13 cellular contexts compared by ENCODE assay signal in the genomic region with DNA sequence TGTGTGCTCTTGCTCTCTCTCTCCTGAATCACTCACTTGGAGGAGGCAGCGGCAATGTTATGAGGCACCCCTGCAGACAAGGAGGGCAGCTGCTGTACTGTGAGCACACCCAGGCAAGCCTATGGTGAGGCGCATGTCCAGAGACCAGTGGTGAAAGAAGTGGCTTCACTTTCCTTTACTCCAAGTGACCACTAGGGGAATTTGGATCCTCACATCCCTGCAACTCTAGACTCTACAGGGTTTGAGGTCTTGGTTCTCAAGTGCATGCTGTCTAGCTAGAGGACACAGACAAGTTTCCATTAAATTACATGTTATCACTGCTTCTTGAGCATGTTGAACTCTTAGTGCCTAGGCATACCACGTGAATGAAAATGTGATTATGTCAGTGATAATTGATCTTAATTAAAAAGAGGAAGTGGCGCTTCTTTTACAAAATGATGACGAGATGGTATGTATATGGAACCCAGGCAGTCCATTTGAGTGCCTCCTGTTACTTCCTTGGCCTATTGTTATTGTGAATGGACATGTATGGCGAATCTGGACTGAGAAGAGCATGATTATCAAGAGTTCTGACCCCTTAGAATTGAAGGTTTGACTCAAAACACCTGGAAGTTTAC.
DNase-seq lines count a peak whose midpoint lies in the region; ATAC-seq, FAIRE-seq and TF ChIP-seq lines count a peak whose summit lies in the region.
"Had no signal": no experiment of that assay in that cellular context is flagged by ENCODE, and none has a peak within 500 bp of the region (broad histone marks: within the 10 kb centered on the region; RNA-seq: fewer than 3 reads in every experiment).

No MANE protein-coding gene starts in this region.

- no peaks in the 10 kb centered on the region for H3K9me3 ChIP-seq in OCI-LY3 (ENCODE audit: insufficient read depth, low read length)
- H3K9me3 ChIP-seq: transverse colon had no signal

- H3K27ac ChIP-seq in OCI-LY3 (ENCODE audit: low read length), result no peak overlapping the region
- H3K27ac ChIP-seq: transverse colon had no signal

- H3K36me3 ChIP-seq in OCI-LY3 (replicated peaks; ENCODE audit: low read depth, low read length), result no peaks in the 10 kb centered on the region
- H3K36me3 ChIP-seq: transverse colon had no signal

- no peak overlapping the region for H3K9ac ChIP-seq in OCI-LY3 (ENCODE audit: low read length)

- no peak overlapping the region for H2AFZ ChIP-seq in OCI-LY3 (ENCODE audit: low read depth, low read length)

- no peaks in the 10 kb centered on the region for H3K79me2 ChIP-seq in OCI-LY3 (ENCODE audit: low read length)

- ATAC-seq in GM21717 (IDR thresholded peaks at IDR 0.05; ENCODE audit: unreplicated experiment) (no peak), omental fat pad (ENCODE audit: low FRiP score) (no peak), GM18520 (IDR thresholded peaks at IDR 0.05; ENCODE audit: unreplicated experiment) (no peak), GM18870 (IDR thresholded peaks at IDR 0.05; ENCODE audit: unreplicated experiment) (no peak)
- ATAC-seq: activated T-cell treated with anti-CD3 and anti-CD28 coated beads, Interleukin-2, amount 50 U/mL, for 72 hours had no signal

- H3K27me3 ChIP-seq in OCI-LY3 (ENCODE audit: low read depth, low read length), result no peaks in the 10 kb centered on the region
- H3K27me3 ChIP-seq: transverse colon had no signal

- H3K4me1 ChIP-seq in OCI-LY3 (ENCODE audit: low read length), result no peaks in the 10 kb centered on the region
- H3K4me1 ChIP-seq: transverse colon had no signal

- no peak for FAIRE-seq in GM12891 (lab: Jason Lieb, UNC)
- FAIRE-seq: GM12892 had no signal

- no peak for TF ChIP-seq POLR2A in GM12891 (IDR thresholded peaks at IDR 0.05; ENCODE audit: low read depth, low read length)

- H3K4me3 ChIP-seq in OCI-LY3 (ENCODE audit: low read length), result no peak overlapping the region
- no peak overlapping the region for H3K4me3 ChIP-seq in fibroblast of pulmonary artery (replicated peaks; ENCODE audit: low read depth, low read length)
- H3K4me3 ChIP-seq: transverse colon had no signal

- no peaks in the 10 kb centered on the region for H4K20me1 ChIP-seq in OCI-LY3 (ENCODE audit: insufficient read depth, low read length)

- TF ChIP-seq CTCF in OCI-LY3 (IDR thresholded peaks at IDR 0.05; ENCODE audit: low read depth, low read length) (0 out of 2 replicates have a peak, but pooled peaks have one; percentile 8), fibroblast of pulmonary artery (IDR thresholded peaks at IDR 0.05; ENCODE audit: low read length, missing control alignments) (peak; percentile 16), omental fat pad (IDR thresholded peaks at IDR 0.05) (no peak)

- peak; percentile 14 for DNase-seq in A172 (ENCODE audit: low spot score)
- no peak for DNase-seq in GM12891 (ENCODE audit: insufficient read length, low spot score)
- no peak for DNase-seq in fibroblast of pulmonary artery (ENCODE audit: low read depth)
- DNase-seq in omental fat pad (ENCODE audit: low spot score), result no peak
- DNase-seq: activated T-cell treated with anti-CD3 and anti-CD28 coated beads, Interleukin-2, amount 50 U/mL, for 72 hours; NCI-H1092 treated with DMSO at 0.1 percent for 48 hours; NK-92 treated with Interleukin-12 subunit alpha and Interleukin-12 subunit beta, amount 100 ng/mL, for 24 hours; transverse colon had no signal

- H3K4me2 ChIP-seq in OCI-LY3 (ENCODE audit: low read length), result no peak overlapping the region

TF ChIP-seq in GM12891, 5 proteins besides CTCF, POLR2A, EP300 and RAD21:
- peak; percentile 64 for TF ChIP-seq SPI1 (IDR thresholded peaks at IDR 0.05; ENCODE audit: low read depth, low read length)
- no peak for TF ChIP-seq PAX5 (IDR thresholded peaks at IDR 0.05; ENCODE audit: insufficient read depth, low read length, severe bottlenecking)
- TF ChIP-seq POU2F2 (IDR thresholded peaks at IDR 0.05; ENCODE audit: low read depth, low read length), result no peak
TF ChIP-seq in GM12891: peak in this region for 1.

Comparison
In these comparisons a context has a peak if more than half of its experiments do, and no peak if none do; other contexts are left out.
1. CTCF ChIP-seq: peak in OCI-LY3 (single experiment) and fibroblast of pulmonary artery (single experiment); none in omental fat pad (0 of 3).